8 cellular contexts compared by ENCODE assay signal in genomic region chr2:165793779-165794519, GRCh38. TPM values are rescaled to one million over a fixed set of nuclear protein-coding genes. Genes with fewer than 3 reads are reported as not detected.
DNase-seq lines count a peak whose midpoint lies in the region; ATAC-seq, FAIRE-seq and TF ChIP-seq lines count a peak whose summit lies in the region.

TSS of gene GALNT3 (minus strand) at chr2:165794247. CDS start at chr2:165770700, 23,547 bp downstream.

- no peak for FAIRE-seq in kidney (lab: Jason Lieb, UNC)

- H3K9ac ChIP-seq in kidney (ENCODE audit: low read length in 2 of 2) = peak within 1 kb of the TSS; percentile 56 to 68

- H3K4me3 ChIP-seq in breast epithelium = peak within 1 kb of the TSS; percentile 43 to 73 (median 70)
- H3K4me3 ChIP-seq in kidney (ENCODE audit: low read length in 2 of 2) = peak within 1 kb of the TSS; percentile 57 to 85

- no peaks in the 10 kb centered on the region for H3K27me3 ChIP-seq in breast epithelium

- peak; percentile 34 for ATAC-seq in HG03571 (IDR thresholded peaks at IDR 0.05; ENCODE audit: unreplicated experiment)

- TF ChIP-seq POLR2A in breast epithelium (IDR thresholded peaks at IDR 0.05) = no peak

- intact Hi-C loops in breast epithelium (cut with DNase I; ENCODE audit: low total_unique reads) (no loop called here), kidney (cut with DNase I) (no loop called here)

- DNase-seq in COR-L47 (lab: John Stamatoyannopoulos, UW) = peak; percentile 98
- peak; percentile 51 for DNase-seq in GM20000 (ENCODE audit: low spot score)
- peak in 4 of 5 donors; percentile 18 to 48 (median 24) for DNase-seq in T-helper 1 cell
- peak; percentile 92 to 93 for DNase-seq in breast epithelium (ENCODE audit: low spot score in 2 of 2)
- DNase-seq in kidney = peak; percentile 95
- peak; percentile 18 for DNase-seq in stimulated activated CD4-positive, alpha-beta T cell treated with anti-CD3 and anti-CD28 coated beads, Interleukin-1b, Interleukin-23, amount 100 ng/mL, for 48 hours
- no peak for DNase-seq in ACHN

- H3K4me1 ChIP-seq in breast epithelium (no peaks in the 10 kb centered on the region), kidney (ENCODE audit: control insufficient read depth in 1 of 2, insufficient read depth in 1 of 2, low read depth in 1 of 2, low read length in 2 of 2) (no peaks in the 10 kb centered on the region)

- H3K36me3 ChIP-seq in breast epithelium (no peaks in the 10 kb centered on the region), kidney (ENCODE audit: control insufficient read depth in 1 of 2, insufficient read depth in 2 of 2, low read length in 2 of 2) (no peaks in the 10 kb centered on the region)

- peak within 1 kb of the TSS; percentile 93 to 97 for H3K27ac ChIP-seq in breast epithelium
- peak within 1 kb of the TSS; percentile 63 to 80 for H3K27ac ChIP-seq in kidney (ENCODE audit: low read depth in 2 of 2, low read length in 2 of 2)

- H3K9me3 ChIP-seq in breast epithelium = no peaks in the 10 kb centered on the region
- no peaks in the 10 kb centered on the region for H3K9me3 ChIP-seq in kidney (ENCODE audit: control insufficient read depth in 1 of 2, low read length in 2 of 2)

- in situ Hi-C loops in ACHN (cut with HindIII; ENCODE audit: low pct_ligation_motif_present, low pct_unique_long_range_greater_than_20kb, low sequenced_read_pairs) = no loop called here

- TF ChIP-seq CTCF in GM20000 (IDR thresholded peaks at IDR 0.05; ENCODE audit: extremely low read depth, missing control alignments) = no peak
- TF ChIP-seq CTCF in breast epithelium (IDR thresholded peaks at IDR 0.05) = no peak
- no peak for TF ChIP-seq CTCF in kidney (IDR thresholded peaks at IDR 0.05; ENCODE audit: borderline replicate concordance, extremely low read depth, insufficient read depth)

RNA-seq across cellular contexts. Expression of gene GALNT3, which starts in this region (rescaled TPM):
- 10 to 100 TPM in 2 of 3 donors, 1 to 10 TPM in 1; 2.4 to 58.5 (median 36.7) TPM for total RNA-seq in breast epithelium
- total RNA-seq in kidney = 38.6 TPM
- 8.8 TPM for polyA plus RNA-seq in kidney (ENCODE audit: insufficient read depth, low read depth, low replicate concordance)
